In genomic region chr4:105146286-105147219, GRCh38 we compare ENCODE assay signal across 2 cellular contexts.
TF ChIP-seq lines count a peak whose summit lies in the region.

Gene TET2 (plus strand): TSS chr4:105146876. CDS start chr4:105233943, 87,067 bp downstream.

TF ChIP-seq in IMR-90, 13 proteins besides CTCF, POLR2A, EP300 and RAD21 (continued from another document):
- TF ChIP-seq, protein P1, sequence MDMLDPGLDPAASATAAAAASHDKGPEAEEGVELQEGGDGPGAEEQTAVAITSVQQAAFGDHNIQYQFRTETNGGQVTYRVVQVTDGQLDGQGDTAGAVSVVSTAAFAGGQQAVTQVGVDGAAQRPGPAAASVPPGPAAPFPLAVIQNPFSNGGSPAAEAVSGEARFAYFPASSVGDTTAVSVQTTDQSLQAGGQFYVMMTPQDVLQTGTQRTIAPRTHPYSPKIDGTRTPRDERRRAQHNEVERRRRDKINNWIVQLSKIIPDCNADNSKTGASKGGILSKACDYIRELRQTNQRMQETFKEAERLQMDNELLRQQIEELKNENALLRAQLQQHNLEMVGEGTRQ (IDR thresholded peaks at IDR 0.05; ENCODE audit: low read depth, low read length) = no peak
- no peak for TF ChIP-seq RFX5 (IDR thresholded peaks at IDR 0.05; ENCODE audit: low read depth, low read length)
- peak; percentile 31; the same call in 1 of the 2 replicates for TF ChIP-seq MXI1 (IDR thresholded peaks at IDR 0.05; ENCODE audit: borderline replicate concordance, low read depth, low read length)
- TF ChIP-seq SMC3 (IDR thresholded peaks at IDR 0.05; ENCODE audit: low read depth, low read length) = no peak
- no peak for TF ChIP-seq ELK1 (IDR thresholded peaks at IDR 0.05; ENCODE audit: borderline replicate concordance, low read depth, low read length)
- TF ChIP-seq RCOR1 (IDR thresholded peaks at IDR 0.05; ENCODE audit: insufficient replicate concordance, low read length) = no peak
- no peak for TF ChIP-seq MAFK (IDR thresholded peaks at IDR 0.05; ENCODE audit: low read depth, low read length)

TF ChIP-seq in PFSK-1, 5 proteins besides CTCF, POLR2A, EP300 and RAD21 (continued from another document):
- no peak for TF ChIP-seq REST (IDR thresholded peaks at IDR 0.05; ENCODE audit: insufficient read depth in 1 of 2, low read depth in 2 of 2, low read length in 2 of 2)
